ENCODE assay signal across 11 cellular contexts in genomic region chr15:52803543-52804306, GRCh38. TPM values are rescaled to one million over a fixed set of nuclear protein-coding genes. Genes with fewer than 3 reads are reported as not detected.
DNase-seq lines count a peak whose midpoint lies in the region; ATAC-seq and TF ChIP-seq lines count a peak whose summit lies in the region.
"Had no signal": no experiment of that assay in that cellular context is flagged by ENCODE, and none has a peak within 500 bp of the region (broad histone marks: within the 10 kb centered on the region; RNA-seq: fewer than 3 reads in every experiment).

No MANE protein-coding gene starts in this region.

- H3K9me3 ChIP-seq in lower lobe of right lung (no peaks in the 10 kb centered on the region), GM23248 (ENCODE audit: low read depth) (no peaks in the 10 kb centered on the region)
- H3K9me3 ChIP-seq: ovary had no signal

- peaks cover 99% of the 10 kb centered on the region for H3K27me3 ChIP-seq in lower lobe of right lung (ENCODE audit: low read depth)
- H3K27me3 ChIP-seq in GM23248 (replicated peaks; ENCODE audit: insufficient read depth) = peaks cover 100% of the 10 kb centered on the region
- H3K27me3 ChIP-seq: ovary had no signal

- peaks cover 30% of the 10 kb centered on the region for H3K4me1 ChIP-seq in lower lobe of right lung
- H3K4me1 ChIP-seq in GM23248 (ENCODE audit: insufficient read depth) = peaks cover 7% of the 10 kb centered on the region; the same call in 1 of the 2 replicates

- H3K9me3 Mint-ChIP-seq in stimulated activated naive CD8-positive, alpha-beta T cell treated with anti-CD3 and anti-CD28 coated beads, Interleukin-15, Interleukin-2, amounts not matched to agents 100 ng/mL and 50 ng/mL, for 24 hours = no peaks in the 10 kb centered on the region
- no peaks in the 10 kb centered on the region for H3K9me3 Mint-ChIP-seq in activated naive CD8-positive, alpha-beta T cell treated with anti-CD3 and anti-CD28 coated beads, Interleukin-2, amount 50 U/mL, for 24 hours
- no peaks in the 10 kb centered on the region for H3K9me3 Mint-ChIP-seq in type B pancreatic cell

- TF ChIP-seq CTCF in lower lobe of right lung (IDR thresholded peaks at IDR 0.05) = no peak
- no peak for TF ChIP-seq CTCF in type B pancreatic cell (conservative IDR thresholded peaks at IDR 0.05)

- H3K9ac ChIP-seq in GM23248 = no peak overlapping the region

- H3K9me2 ChIP-seq in GM23248 (ENCODE audit: insufficient read depth) = no peaks in the 10 kb centered on the region

- H3K36me3 Mint-ChIP-seq in stimulated activated naive CD8-positive, alpha-beta T cell treated with anti-CD3 and anti-CD28 coated beads, Interleukin-15, Interleukin-2, amounts not matched to agents 100 ng/mL and 50 ng/mL, for 24 hours (ENCODE audit: low read depth) = no peaks in the 10 kb centered on the region
- peaks cover 2% of the 10 kb centered on the region for H3K36me3 Mint-ChIP-seq in activated naive CD8-positive, alpha-beta T cell treated with anti-CD3 and anti-CD28 coated beads, Interleukin-2, amount 50 U/mL, for 24 hours (ENCODE audit: low read depth)
- no peaks in the 10 kb centered on the region for H3K36me3 Mint-ChIP-seq in type B pancreatic cell

- 2 to 3% methylated on average over 27 to 47 of the region's 47 CpGs for WGBS in GM23248 (ENCODE audit: low coverage in 1 of 2, low lambda C conversion rate in 2 of 2, missing lambda C conversion rate in 2 of 2), 2 experiments

- H3K79me2 ChIP-seq in GM23248 (ENCODE audit: insufficient read depth) = no peaks in the 10 kb centered on the region

- intact Hi-C loops in lower lobe of right lung (cut with DNase I) = no loop called here

- no peak overlapping the region for H3K27ac ChIP-seq in lower lobe of right lung
- no peak overlapping the region for H3K27ac ChIP-seq in GM23248
- H3K27ac ChIP-seq: ovary had no signal

- H3K27ac Mint-ChIP-seq in stimulated activated naive CD8-positive, alpha-beta T cell treated with anti-CD3 and anti-CD28 coated beads, Interleukin-15, Interleukin-2, amounts not matched to agents 100 ng/mL and 50 ng/mL, for 24 hours = no peak overlapping the region
- no peak overlapping the region for H3K27ac Mint-ChIP-seq in activated naive CD8-positive, alpha-beta T cell treated with anti-CD3 and anti-CD28 coated beads, Interleukin-2, amount 50 U/mL, for 24 hours
- H3K27ac Mint-ChIP-seq in type B pancreatic cell = no peak overlapping the region

- DNase-seq in stimulated activated naive CD8-positive, alpha-beta T cell treated with anti-CD3 and anti-CD28 coated beads, Interleukin-15, Interleukin-2, amounts not matched to agents 100 U/mL and 50 U/mL, for 24 hours = no peak
- no peak for DNase-seq in activated naive CD8-positive, alpha-beta T cell treated with anti-CD3 and anti-CD28 coated beads, Interleukin-2, amount 50 U/mL, for 24 hours
- DNase-seq in lower lobe of right lung (peak; percentile 40), type B pancreatic cell (ENCODE audit: extremely low spot score, unreplicated experiment) (no peak), NCI-H2081 (lab: John Stamatoyannopoulos, UW) (no peak), GM23248 (no peak), AML-193 (lab: John Stamatoyannopoulos, UW) (no peak)
- DNase-seq: DMS79, ovary, SHP77 had no signal

- H3F3A ChIP-seq in GM23248 (ENCODE audit: insufficient read depth) = no peaks in the 10 kb centered on the region

- H3K4me3 ChIP-seq in lower lobe of right lung (peak overlapping the region; percentile 16), GM23248 (no peak overlapping the region)
- H3K4me3 ChIP-seq: ovary had no signal

- H3K27me3 Mint-ChIP-seq in stimulated activated naive CD8-positive, alpha-beta T cell treated with anti-CD3 and anti-CD28 coated beads, Interleukin-15, Interleukin-2, amounts not matched to agents 100 ng/mL and 50 ng/mL, for 24 hours = peaks cover 84% of the 10 kb centered on the region
- peaks cover 77% of the 10 kb centered on the region for H3K27me3 Mint-ChIP-seq in activated naive CD8-positive, alpha-beta T cell treated with anti-CD3 and anti-CD28 coated beads, Interleukin-2, amount 50 U/mL, for 24 hours
- peaks cover 89% of the 10 kb centered on the region for H3K27me3 Mint-ChIP-seq in type B pancreatic cell

- ATAC-seq in stimulated activated naive CD8-positive, alpha-beta T cell treated with anti-CD3 and anti-CD28 coated beads, Interleukin-15, Interleukin-2, amounts not matched to agents 100 U/mL and 50 U/mL, for 24 hours = no peak
- no peak for ATAC-seq in activated naive CD8-positive, alpha-beta T cell treated with anti-CD3 and anti-CD28 coated beads, Interleukin-2, amount 50 U/mL, for 24 hours
- peak in 1 of 2 donors; percentile 17 for ATAC-seq in lower lobe of right lung

- no peak overlapping the region for H3K4me2 ChIP-seq in GM23248 (ENCODE audit: unreplicated experiment)

- no peaks in the 10 kb centered on the region for H4K20me1 ChIP-seq in GM23248 (ENCODE audit: insufficient read depth)

- H2AFZ ChIP-seq in GM23248 = no peak overlapping the region

- H3K36me3 ChIP-seq in lower lobe of right lung = no peaks in the 10 kb centered on the region
- H3K36me3 ChIP-seq in GM23248 (ENCODE audit: low read depth) = no peaks in the 10 kb centered on the region
- H3K36me3 ChIP-seq: ovary had no signal

- peaks cover 19% of the 10 kb centered on the region for H3K4me1 Mint-ChIP-seq in stimulated activated naive CD8-positive, alpha-beta T cell treated with anti-CD3 and anti-CD28 coated beads, Interleukin-15, Interleukin-2, amounts not matched to agents 100 ng/mL and 50 ng/mL, for 24 hours (ENCODE audit: low read depth)
- peaks cover 14% of the 10 kb centered on the region for H3K4me1 Mint-ChIP-seq in activated naive CD8-positive, alpha-beta T cell treated with anti-CD3 and anti-CD28 coated beads, Interleukin-2, amount 50 U/mL, for 24 hours
- H3K4me1 Mint-ChIP-seq in type B pancreatic cell (ENCODE audit: unreplicated experiment) = peaks cover 12% of the 10 kb centered on the region

- peak overlapping the region; percentile 62 for H3K4me3 Mint-ChIP-seq in stimulated activated naive CD8-positive, alpha-beta T cell treated with anti-CD3 and anti-CD28 coated beads, Interleukin-15, Interleukin-2, amounts not matched to agents 100 ng/mL and 50 ng/mL, for 24 hours
- peak overlapping the region; percentile 68 for H3K4me3 Mint-ChIP-seq in activated naive CD8-positive, alpha-beta T cell treated with anti-CD3 and anti-CD28 coated beads, Interleukin-2, amount 50 U/mL, for 24 hours
- peak overlapping the region; percentile 76 for H3K4me3 Mint-ChIP-seq in type B pancreatic cell

- in situ Hi-C loops in GM23248 (cut with MboI) = no loop called here

RNA-seq across cellular contexts. Expression of gene ONECUT1, which starts 13.6 kb away (rescaled TPM):
- not detected for total RNA-seq in lower lobe of right lung
- 11.0 and 11.1 TPM in 2 replicates for total RNA-seq in type B pancreatic cell (ENCODE audit: low replicate concordance)
- not detected in 2 replicates for total RNA-seq in GM23248 (2014; rRNA removed; shearing (Covaris generic))
- polyA plus RNA-seq in GM23248 (2016; fragmentation: Nextera tagmentation; extraction: Ambion mirVana) = not detected in 2 replicates
- polyA plus RNA-seq: ovary had no signal

Comparison
In these comparisons a context has a peak if more than half of its experiments do, and no peak if none do; other contexts are left out.
1. RNA of gene ONECUT1, which starts 13.6 kb away (total RNA-seq): 11.0 to 11.1 TPM in type B pancreatic cell; not detected in lower lobe of right lung (single experiment) and not detected in GM23248; every median in the first group is over 10 times any median in the second.
2. Peak in every context shown above with its lines, with median percentiles within 50 percentile points of each other: H3K4me3 Mint-ChIP-seq.